Comparison of ENCODE assay signal across 23 cellular contexts in genomic region chr5:172723508-172723907, GRCh38.
"Had no signal": no experiment of that assay in that cellular context is flagged by ENCODE, and none has a peak within 500 bp of the region (broad histone marks: within the 10 kb centered on the region; RNA-seq: fewer than 3 reads in every experiment).

No MANE protein-coding gene starts in this region.

- H3K9me3 ChIP-seq: ascending aorta, gastrocnemius medialis, spleen, transverse colon had no signal

- ATAC-seq: activated CD8-positive, alpha-beta T cell treated with anti-CD3 and anti-CD28 coated beads, Interleukin-2, amount 10 ng/mL, durations not matched to agents 7 days and 5 days; activated naive CD4-positive, alpha-beta T cell treated with anti-CD3 and anti-CD28 coated beads, Interleukin-2, amount 50 U/mL, for 72 hours; effector memory CD8-positive, alpha-beta T cell; esophagus mucosa; gastrocnemius medialis; left cardiac atrium; stimulated activated naive CD8-positive, alpha-beta T cell treated with anti-CD3 and anti-CD28 coated beads, Interleukin-15, Interleukin-2, amounts not matched to agents 100 U/mL and 50 U/mL, for 24 hours had no signal

- H3K27ac ChIP-seq: brain microvascular endothelial cell, gastrocnemius medialis, neural progenitor cell, spleen, transverse colon, VCaP had no signal

- H3K4me1 ChIP-seq: neural progenitor cell had no signal

- H3K36me3 ChIP-seq: ascending aorta, brain microvascular endothelial cell, gastrocnemius medialis, neural progenitor cell, spleen, transverse colon had no signal

- FAIRE-seq: colon, endothelial cell of umbilical vein, islet of Langerhans, urothelium cell line had no signal

- H3K4me3 ChIP-seq: ascending aorta, gastrocnemius medialis, neural progenitor cell, spleen, transverse colon had no signal

- DNase-seq: activated CD4-positive, alpha-beta T cell treated with anti-CD3 and anti-CD28 coated beads, Interleukin-2, amount 10 ng/mL, durations not matched to agents 7 days and 5 days; activated CD4-positive, CD25-positive, alpha-beta regulatory T cell treated with anti-CD3 and anti-CD28 coated beads, Interleukin-2, amount 50 U/mL, for 72 hours; activated CD8-positive, alpha-beta T cell treated with anti-CD3 and anti-CD28 coated beads, Interleukin-2, amount 10 ng/mL, durations not matched to agents 7 days and 5 days; activated gamma-delta T cell; brain microvascular endothelial cell; central memory CD4-positive, alpha-beta T cell; effector memory CD8-positive, alpha-beta T cell; gastrocnemius medialis; left cardiac atrium; naive B cell; spleen; stimulated activated CD4-positive, alpha-beta T cell treated with anti-CD3 and anti-CD28 coated beads, Interleukin-4, amount 100 ng/mL, for 24 hours; stimulated activated naive CD8-positive, alpha-beta T cell treated with anti-CD3 and anti-CD28 coated beads, Interleukin-15, Interleukin-2, amounts not matched to agents 100 U/mL and 50 U/mL, for 24 hours; transverse colon had no signal

- H3K27me3 ChIP-seq: ascending aorta, brain microvascular endothelial cell, gastrocnemius medialis, spleen, transverse colon had no signal
